Comparison of ENCODE assay signal across 1 cellular context in the genomic region with DNA sequence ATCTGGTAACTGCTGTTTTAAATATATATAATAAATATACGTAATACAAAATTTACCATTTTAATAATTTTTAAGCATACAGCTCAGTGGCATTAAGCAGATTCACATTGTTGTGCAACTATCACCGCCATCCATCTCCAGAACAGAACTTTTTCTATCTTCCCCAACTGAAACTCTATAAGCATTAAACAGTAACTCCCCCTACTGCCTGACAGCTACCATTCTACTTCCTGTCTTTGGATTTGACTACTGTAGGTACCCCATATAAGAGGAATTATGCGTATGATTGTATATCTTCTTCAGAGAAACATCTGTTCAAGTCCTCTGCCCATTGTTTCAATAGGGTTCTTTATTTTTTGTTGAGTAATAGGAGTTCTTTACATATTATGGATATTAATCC.
A peak's percentile ranks its signal among the peaks of the same experiment; 100 is the strongest.
TF ChIP-seq lines count a peak whose summit lies in the region.

No MANE protein-coding gene starts in this region.

TF ChIP-seq in K562, 482 proteins besides CTCF, POLR2A, EP300 and RAD21 (continued from another document):
- TF ChIP-seq, protein P1, sequence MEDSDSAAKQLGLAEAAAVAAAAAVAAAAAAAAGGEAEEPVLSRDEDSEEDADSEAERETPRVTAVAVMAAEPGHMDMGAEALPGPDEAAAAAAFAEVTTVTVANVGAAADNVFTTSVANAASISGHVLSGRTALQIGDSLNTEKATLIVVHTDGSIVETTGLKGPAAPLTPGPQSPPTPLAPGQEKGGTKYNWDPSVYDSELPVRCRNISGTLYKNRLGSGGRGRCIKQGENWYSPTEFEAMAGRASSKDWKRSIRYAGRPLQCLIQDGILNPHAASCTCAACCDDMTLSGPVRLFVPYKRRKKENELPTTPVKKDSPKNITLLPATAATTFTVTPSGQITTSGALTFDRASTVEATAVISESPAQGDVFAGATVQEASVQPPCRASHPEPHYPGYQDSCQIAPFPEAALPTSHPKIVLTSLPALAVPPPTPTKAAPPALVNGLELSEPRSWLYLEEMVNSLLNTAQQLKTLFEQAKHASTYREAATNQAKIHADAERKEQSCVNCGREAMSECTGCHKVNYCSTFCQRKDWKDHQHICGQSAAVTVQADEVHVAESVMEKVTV (CRISPR knock-in tag; IDR thresholded peaks at IDR 0.05): 0 out of 2 replicates have a peak, but pooled peaks have one; percentile 6
- TF ChIP-seq, protein P2, sequence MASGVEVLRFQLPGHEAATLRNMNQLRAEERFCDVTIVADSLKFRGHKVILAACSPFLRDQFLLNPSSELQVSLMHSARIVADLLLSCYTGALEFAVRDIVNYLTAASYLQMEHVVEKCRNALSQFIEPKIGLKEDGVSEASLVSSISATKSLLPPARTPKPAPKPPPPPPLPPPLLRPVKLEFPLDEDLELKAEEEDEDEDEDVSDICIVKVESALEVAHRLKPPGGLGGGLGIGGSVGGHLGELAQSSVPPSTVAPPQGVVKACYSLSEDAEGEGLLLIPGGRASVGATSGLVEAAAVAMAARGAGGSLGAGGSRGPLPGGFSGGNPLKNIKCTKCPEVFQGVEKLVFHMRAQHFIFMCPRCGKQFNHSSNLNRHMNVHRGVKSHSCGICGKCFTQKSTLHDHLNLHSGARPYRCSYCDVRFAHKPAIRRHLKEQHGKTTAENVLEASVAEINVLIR (CRISPR knock-in tag; IDR thresholded peaks at IDR 0.05): no peak
- TF ChIP-seq NCOA1 (IDR thresholded peaks at IDR 0.05; ENCODE audit: low read depth) (no peak), GTF2B (IDR thresholded peaks at IDR 0.05; ENCODE audit: extremely low read depth, insufficient read length) (no peak), CEBPB (tag; IDR thresholded peaks at IDR 0.05) (peak; percentile 49; the same call in 1 of the 2 replicates), GABPA (tag; conservative IDR thresholded peaks at IDR 0.05; ENCODE audit: low read depth) (peak; percentile 27; the same call in 1 of the 2 replicates), FOXP1 (CRISPR knock-in tag; IDR thresholded peaks at IDR 0.05) (no peak), EZH2 (IDR thresholded peaks at IDR 0.05; ENCODE audit: borderline replicate concordance, low read depth, low read length) (no peak), LARP7 (IDR thresholded peaks at IDR 0.05) (no peak), POLR2AphosphoS2 (IDR thresholded peaks at IDR 0.05; ENCODE audit: low read length) (no peak), ELF2 (CRISPR knock-in tag; IDR thresholded peaks at IDR 0.05) (no peak), SPI1 (IDR thresholded peaks at IDR 0.05; ENCODE audit: borderline replicate concordance, low read depth, low read length) (no peak), KLF10 (CRISPR knock-in tag; IDR thresholded peaks at IDR 0.05) (no peak)
